25 cellular contexts compared by ENCODE assay signal in the genomic region with DNA sequence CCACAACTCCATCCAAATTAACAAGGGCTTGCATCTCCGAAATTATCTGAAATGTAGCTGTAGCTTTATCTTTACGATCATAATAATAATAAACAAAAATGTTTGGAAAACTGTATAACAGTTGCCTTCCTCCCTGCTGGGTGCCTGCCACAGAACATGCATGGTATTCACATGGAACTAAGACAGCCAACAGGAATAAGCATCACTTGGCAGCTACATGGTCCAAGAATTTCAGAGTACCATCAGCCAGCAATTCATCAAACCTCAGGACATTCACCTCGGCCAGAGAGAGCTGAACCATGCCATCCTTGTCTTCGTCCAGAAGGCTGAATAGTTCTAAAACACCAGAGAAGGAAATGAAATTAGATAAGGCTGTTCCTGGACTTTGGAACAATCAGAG.
"Had no signal": no experiment of that assay in that cellular context is flagged by ENCODE, and none has a peak within 500 bp of the region (broad histone marks: within the 10 kb centered on the region; RNA-seq: fewer than 3 reads in every experiment).

No MANE protein-coding gene starts in this region.

- H3K4me3 ChIP-seq: colonic mucosa, heart left ventricle, hepatocyte, left lung, lower lobe of right lung had no signal

- ATAC-seq: effector memory CD8-positive, alpha-beta T cell; esophagus mucosa; foreskin keratinocyte; heart left ventricle; left lung; left ventricle myocardium superior; lower lobe of right lung; naive thymus-derived CD4-positive, alpha-beta T cell had no signal

- DNase-seq: colonic mucosa; cortex of kidney; effector CD8-positive, alpha-beta T cell; effector memory CD8-positive, alpha-beta T cell; endodermal cell; erythroblast; foreskin keratinocyte; heart left ventricle; hypothalamus; immature natural killer cell; islet precursor cell; kidney; kidney glomerular epithelial cell; left lung; left ventricle myocardium superior; lower lobe of right lung; mesenchymal stem cell; naive thymus-derived CD4-positive, alpha-beta T cell had no signal

- H3K36me3 ChIP-seq: colonic mucosa, heart left ventricle, left lung, lower lobe of right lung had no signal

- H3K9me3 ChIP-seq: colonic mucosa, left lung, lower lobe of right lung had no signal

- H3K27ac ChIP-seq: colonic mucosa, epithelial cell of prostate, foreskin keratinocyte, heart left ventricle, hepatocyte, left lung, lower lobe of right lung had no signal

- H3K4me3 Mint-ChIP-seq: dendritic cell treated with granulocyte-macrophage colony-stimulating factor and Interleukin-4, amounts not matched to agents 40 ng/mL and 50 ng/mL, for 4 days; effector memory CD8-positive, alpha-beta T cell; endodermal cell; immature natural killer cell; mesothelial cell of epicardium; naive thymus-derived CD4-positive, alpha-beta T cell had no signal

- H3K36me3 Mint-ChIP-seq: immature natural killer cell, mesothelial cell of epicardium had no signal

- H3K4me1 Mint-ChIP-seq: endodermal cell; immature natural killer cell; mesothelial cell of epicardium; naive thymus-derived CD4-positive, alpha-beta T cell had no signal

- H3K27me3 ChIP-seq: colonic mucosa, hepatocyte, left lung had no signal

- H3K9me3 Mint-ChIP-seq: effector memory CD8-positive, alpha-beta T cell; endodermal cell had no signal

- H3K4me1 ChIP-seq: colonic mucosa, foreskin keratinocyte, heart left ventricle, left lung, lower lobe of right lung had no signal

- FAIRE-seq: endometrium, frontal cortex, kidney had no signal

- H3K27ac Mint-ChIP-seq: dendritic cell treated with granulocyte-macrophage colony-stimulating factor and Interleukin-4, amounts not matched to agents 40 ng/mL and 50 ng/mL, for 4 days; effector memory CD8-positive, alpha-beta T cell; endodermal cell; immature natural killer cell; mesothelial cell of epicardium; naive thymus-derived CD4-positive, alpha-beta T cell had no signal
